In the genomic region with DNA sequence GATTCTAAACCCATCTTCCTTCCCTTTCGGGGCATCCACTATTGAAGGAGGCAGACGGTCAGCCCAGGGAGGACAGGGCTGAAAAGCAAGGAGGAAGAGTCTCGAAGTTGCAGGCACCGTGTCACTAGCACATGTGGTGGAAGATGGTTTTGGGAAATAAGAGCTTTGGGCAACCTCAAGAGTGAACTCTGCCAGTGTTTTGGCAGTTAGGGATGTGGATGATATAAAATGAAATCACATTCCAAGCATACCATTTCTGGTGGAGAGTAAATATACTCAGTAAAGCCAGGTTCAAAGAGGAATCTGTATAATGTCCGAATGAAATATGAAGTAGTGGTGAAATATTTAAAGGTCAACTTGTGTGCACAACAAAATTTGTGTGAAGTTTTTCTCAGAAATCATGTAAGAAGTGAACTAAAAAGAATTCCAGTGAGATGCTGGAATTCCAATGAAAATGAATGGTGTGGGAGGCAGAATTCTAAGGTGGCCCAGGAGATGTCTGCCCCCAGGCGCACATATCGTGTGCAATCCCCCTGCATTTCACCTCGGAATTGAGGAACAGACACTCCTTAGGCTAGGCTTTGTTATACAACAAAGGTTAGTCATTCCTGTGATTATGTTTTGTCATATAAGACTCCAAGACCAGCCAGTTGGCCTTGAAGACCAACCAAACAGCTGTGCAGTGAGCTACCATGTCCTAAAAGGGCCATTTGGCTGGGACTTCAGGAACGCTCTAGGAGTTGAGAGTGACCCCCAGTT, we compare ENCODE assay signal across 16 cellular contexts.
A peak's percentile ranks its signal among the peaks of the same experiment; 100 is the strongest.
DNase-seq lines count a peak whose midpoint lies in the region; ATAC-seq, FAIRE-seq and TF ChIP-seq lines count a peak whose summit lies in the region.
"Had no signal": no experiment of that assay in that cellular context is flagged by ENCODE, and none has a peak within 500 bp of the region (broad histone marks: within the 10 kb centered on the region; RNA-seq: fewer than 3 reads in every experiment).

No MANE protein-coding gene starts in this region.

- TF ChIP-seq POLR2A in A549 (IDR thresholded peaks at IDR 0.05; ENCODE audit: low read length) (no peak), H54 (IDR thresholded peaks at IDR 0.05; ENCODE audit: low read depth, low read length) (no peak)

- H3K4me1 Mint-ChIP-seq in stimulated activated effector memory CD8-positive, alpha-beta T cell treated with anti-CD3 and anti-CD28 coated beads, Interleukin-12 subunit alpha, Interleukin-12 subunit beta, amount 100 ng/mL, for 72 hours, result no peaks in the 10 kb centered on the region
- H3K4me1 Mint-ChIP-seq: activated CD4-positive, alpha-beta memory T cell treated with anti-CD3 and anti-CD28 coated beads, Interleukin-2, amount 10 ng/mL, durations not matched to agents 7 days and 5 days had no signal

- intact Hi-C loops in left lung (cut with DNase I), result no loop called here

- no peaks in the 10 kb centered on the region for H3K36me3 ChIP-seq in left lung
- H3K36me3 ChIP-seq: esophagus muscularis mucosa, SJCRH30 had no signal

- DNase-seq in A549 (ENCODE audit: low read depth in 1 of 2, low spot score in 1 of 2) (peak in 1 of 2 experiments; percentile 69), H54 (ENCODE audit: insufficient read length, low spot score) (peak; percentile 30), amniotic epithelial cell (ENCODE audit: low read depth) (peak; percentile 59), left lung (no peak), HuH-7.5 (ENCODE audit: low spot score) (no peak), RPMI8226 (no peak)
- DNase-seq in stimulated activated effector memory CD8-positive, alpha-beta T cell treated with anti-CD3 and anti-CD28 coated beads, Interleukin-12 subunit alpha, Interleukin-12 subunit beta, amount 100 ng/mL, for 72 hours (ENCODE audit: low spot score in 2 of 2), result no peak
- DNase-seq: activated CD4-positive, alpha-beta memory T cell treated with anti-CD3 and anti-CD28 coated beads, Interleukin-2, amount 10 ng/mL, durations not matched to agents 7 days and 5 days; dermis blood vessel endothelial cell; DMS 273 treated with DMSO at 0.1 percent for 48 hours; NK-92 treated with Interleukin-12 subunit alpha and Interleukin-12 subunit beta, amount 100 ng/mL, for 24 hours; stimulated activated naive CD4-positive, alpha-beta T cell had no signal

- H3K4me3 Mint-ChIP-seq in stimulated activated effector memory CD8-positive, alpha-beta T cell treated with anti-CD3 and anti-CD28 coated beads, Interleukin-12 subunit alpha, Interleukin-12 subunit beta, amount 100 ng/mL, for 72 hours, result no peak overlapping the region
- H3K4me3 Mint-ChIP-seq: activated CD4-positive, alpha-beta memory T cell treated with anti-CD3 and anti-CD28 coated beads, Interleukin-2, amount 10 ng/mL, durations not matched to agents 7 days and 5 days had no signal

- no peaks in the 10 kb centered on the region for H3K9me3 Mint-ChIP-seq in stimulated activated effector memory CD8-positive, alpha-beta T cell treated with anti-CD3 and anti-CD28 coated beads, Interleukin-12 subunit alpha, Interleukin-12 subunit beta, amount 100 ng/mL, for 72 hours
- H3K9me3 Mint-ChIP-seq: activated CD4-positive, alpha-beta memory T cell treated with anti-CD3 and anti-CD28 coated beads, Interleukin-2, amount 10 ng/mL, durations not matched to agents 7 days and 5 days had no signal

- H3K27ac Mint-ChIP-seq in stimulated activated effector memory CD8-positive, alpha-beta T cell treated with anti-CD3 and anti-CD28 coated beads, Interleukin-12 subunit alpha, Interleukin-12 subunit beta, amount 100 ng/mL, for 72 hours, result no peak overlapping the region
- H3K27ac Mint-ChIP-seq: activated CD4-positive, alpha-beta memory T cell treated with anti-CD3 and anti-CD28 coated beads, Interleukin-2, amount 10 ng/mL, durations not matched to agents 7 days and 5 days had no signal

- no peak overlapping the region; the same call in 2 of the 3 replicates for H3K4me3 ChIP-seq in A549
- H3K4me3 ChIP-seq in left lung, result no peak overlapping the region
- H3K4me3 ChIP-seq: esophagus muscularis mucosa, SJCRH30, skin epidermis had no signal

- H3K9me3 ChIP-seq in A549, result no peaks in the 10 kb centered on the region
- H3K9me3 ChIP-seq in left lung, result no peaks in the 10 kb centered on the region
- H3K9me3 ChIP-seq: esophagus muscularis mucosa had no signal

- ATAC-seq in A549 (peak; percentile 79 to 83), left lung (peak; percentile 33), GM19328 (IDR thresholded peaks at IDR 0.05; ENCODE audit: unreplicated experiment) (no peak)
- no peak for ATAC-seq in stimulated activated effector memory CD8-positive, alpha-beta T cell treated with anti-CD3 and anti-CD28 coated beads, Interleukin-12 subunit alpha, Interleukin-12 subunit beta, amount 100 ng/mL, for 72 hours

- 23% methylated on average over 9 of the region's 9 CpGs for WGBS in A549 (ENCODE audit: missing lambda C conversion rate)

- no peaks in the 10 kb centered on the region for H3K36me3 Mint-ChIP-seq in stimulated activated effector memory CD8-positive, alpha-beta T cell treated with anti-CD3 and anti-CD28 coated beads, Interleukin-12 subunit alpha, Interleukin-12 subunit beta, amount 100 ng/mL, for 72 hours

- POLR2A ChIA-PET in A549 (lab: Yijun Ruan, JAX), result interaction anchor here (0.9 to 1.3 kb wide), 3 partner anchors 8 to 218 kb away, joined by 3 to 6 read pairs (median 5); no protein-coding TSS in a partner anchor

- H3K4me1 ChIP-seq in A549, result peaks cover 34% of the 10 kb centered on the region
- no peaks in the 10 kb centered on the region for H3K4me1 ChIP-seq in left lung

- TF ChIP-seq EP300 in A549 (IDR thresholded peaks at IDR 0.05), result peak; percentile 82 to 93; a peak in 4 of 5 replicates

- TF ChIP-seq CTCF in A549 (IDR thresholded peaks at IDR 0.05) (no peak; the same call in 2 of the 3 replicates), left lung (IDR thresholded peaks at IDR 0.05) (no peak)

- H3K27ac ChIP-seq in A549 (peak overlapping the region; percentile 80 to 89), left lung (no peak overlapping the region)
- H3K27ac ChIP-seq: SJCRH30, skin epidermis had no signal

- FAIRE-seq in A549 (lab: Jason Lieb, UNC), result peak; percentile 89
- FAIRE-seq in H54 (lab: Jason Lieb, UNC), result no peak

- peak; percentile 1 to 24; a peak in 1 of 5 replicates for TF ChIP-seq RAD21 in A549 (conservative IDR thresholded peaks at IDR 0.05 in 1 of 2, IDR thresholded peaks at IDR 0.05 in 1 of 2)

- H3K4me2 ChIP-seq in A549, result peak overlapping the region; percentile 80

- H3K27me3 ChIP-seq in left lung, result no peaks in the 10 kb centered on the region
- H3K27me3 ChIP-seq: esophagus muscularis mucosa, SJCRH30 had no signal

- CTCF ChIA-PET in A549 (lab: Yijun Ruan, JAX), result interaction anchor here (0.6 to 3.6 kb wide), 12 partner anchors 8 to 647 kb away, joined by 3 to 19 read pairs (median 4); no protein-coding TSS in a partner anchor

TF ChIP-seq in A549, 52 proteins besides CTCF, POLR2A, EP300 and RAD21 (continues in another document):
- TF ChIP-seq SMC3 (IDR thresholded peaks at IDR 0.05) (0 out of 3 replicates have a peak, but pooled peaks have one; percentile 16), NFE2L2 (conservative IDR thresholded peaks at IDR 0.05; ENCODE audit: low read length) (no peak), GATA3 (IDR thresholded peaks at IDR 0.05; ENCODE audit: borderline replicate concordance) (peak; percentile 89), HEYL (CRISPR knock-in tag; IDR thresholded peaks at IDR 0.05) (no peak), JUNB (IDR thresholded peaks at IDR 0.05) (peak; percentile 57; the same call in 1 of the 2 replicates), CEBPB (IDR thresholded peaks at IDR 0.05) (peak; percentile 76 to 82), KDM5A (IDR thresholded peaks at IDR 0.05) (no peak), HOXB5 (CRISPR knock-in tag; IDR thresholded peaks at IDR 0.05) (0 out of 2 replicates have a peak, but pooled peaks have one; percentile 79), EHMT2 (IDR thresholded peaks at IDR 0.05; ENCODE audit: low read depth) (no peak)
- TF ChIP-seq, protein P1, sequence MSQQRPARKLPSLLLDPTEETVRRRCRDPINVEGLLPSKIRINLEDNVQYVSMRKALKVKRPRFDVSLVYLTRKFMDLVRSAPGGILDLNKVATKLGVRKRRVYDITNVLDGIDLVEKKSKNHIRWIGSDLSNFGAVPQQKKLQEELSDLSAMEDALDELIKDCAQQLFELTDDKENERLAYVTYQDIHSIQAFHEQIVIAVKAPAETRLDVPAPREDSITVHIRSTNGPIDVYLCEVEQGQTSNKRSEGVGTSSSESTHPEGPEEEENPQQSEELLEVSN (IDR thresholded peaks at IDR 0.05; ENCODE audit: borderline replicate concordance, low read depth), result peak; percentile 70; the same call in 1 of the 2 replicates
- TF ChIP-seq, protein P2, sequence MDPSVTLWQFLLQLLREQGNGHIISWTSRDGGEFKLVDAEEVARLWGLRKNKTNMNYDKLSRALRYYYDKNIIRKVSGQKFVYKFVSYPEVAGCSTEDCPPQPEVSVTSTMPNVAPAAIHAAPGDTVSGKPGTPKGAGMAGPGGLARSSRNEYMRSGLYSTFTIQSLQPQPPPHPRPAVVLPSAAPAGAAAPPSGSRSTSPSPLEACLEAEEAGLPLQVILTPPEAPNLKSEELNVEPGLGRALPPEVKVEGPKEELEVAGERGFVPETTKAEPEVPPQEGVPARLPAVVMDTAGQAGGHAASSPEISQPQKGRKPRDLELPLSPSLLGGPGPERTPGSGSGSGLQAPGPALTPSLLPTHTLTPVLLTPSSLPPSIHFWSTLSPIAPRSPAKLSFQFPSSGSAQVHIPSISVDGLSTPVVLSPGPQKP (IDR thresholded peaks at IDR 0.05; ENCODE audit: low read depth, low read length), result no peak
- TF ChIP-seq, protein P3, sequence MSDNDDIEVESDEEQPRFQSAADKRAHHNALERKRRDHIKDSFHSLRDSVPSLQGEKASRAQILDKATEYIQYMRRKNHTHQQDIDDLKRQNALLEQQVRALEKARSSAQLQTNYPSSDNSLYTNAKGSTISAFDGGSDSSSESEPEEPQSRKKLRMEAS (IDR thresholded peaks at IDR 0.05), result peak; percentile 56; the same call in 1 of the 2 replicates
- TF ChIP-seq, protein P4, sequence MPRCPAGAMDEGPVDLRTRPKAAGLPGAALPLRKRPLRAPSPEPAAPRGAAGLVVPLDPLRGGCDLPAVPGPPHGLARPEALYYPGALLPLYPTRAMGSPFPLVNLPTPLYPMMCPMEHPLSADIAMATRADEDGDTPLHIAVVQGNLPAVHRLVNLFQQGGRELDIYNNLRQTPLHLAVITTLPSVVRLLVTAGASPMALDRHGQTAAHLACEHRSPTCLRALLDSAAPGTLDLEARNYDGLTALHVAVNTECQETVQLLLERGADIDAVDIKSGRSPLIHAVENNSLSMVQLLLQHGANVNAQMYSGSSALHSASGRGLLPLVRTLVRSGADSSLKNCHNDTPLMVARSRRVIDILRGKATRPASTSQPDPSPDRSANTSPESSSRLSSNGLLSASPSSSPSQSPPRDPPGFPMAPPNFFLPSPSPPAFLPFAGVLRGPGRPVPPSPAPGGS (IDR thresholded peaks at IDR 0.05), result peak; percentile 66; the same call in 1 of the 3 replicates
- TF ChIP-seq, protein P5, sequence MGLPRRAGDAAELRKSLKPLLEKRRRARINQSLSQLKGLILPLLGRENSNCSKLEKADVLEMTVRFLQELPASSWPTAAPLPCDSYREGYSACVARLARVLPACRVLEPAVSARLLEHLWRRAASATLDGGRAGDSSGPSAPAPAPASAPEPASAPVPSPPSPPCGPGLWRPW (IDR thresholded peaks at IDR 0.05), result peak; percentile 61; the same call in 1 of the 2 replicates

Comparison
In these comparisons a context has a peak if more than half of its experiments do, and no peak if none do; other contexts are left out.
1. ATAC-seq: peak in A549 (2 of 2) and left lung (single experiment); none in GM19328 (single experiment) and stimulated activated effector memory CD8-positive, alpha-beta T cell treated with anti-CD3 and anti-CD28 coated beads, Interleukin-12 subunit alpha, Interleukin-12 subunit beta, amount 100 ng/mL, for 72 hours (single experiment).
2. DNase-seq: peak in H54 (single experiment) and amniotic epithelial cell (single experiment); none in left lung (0 of 2), stimulated activated effector memory CD8-positive, alpha-beta T cell treated with anti-CD3 and anti-CD28 coated beads, Interleukin-12 subunit alpha, Interleukin-12 subunit beta, amount 100 ng/mL, for 72 hours (0 of 2), HuH-7.5 (single experiment) and RPMI8226 (single experiment).
3. H3K27ac ChIP-seq: peak in A549 (2 of 2); none in left lung (0 of 2).